ENCODE assay signal across 28 cellular contexts in the genomic region with DNA sequence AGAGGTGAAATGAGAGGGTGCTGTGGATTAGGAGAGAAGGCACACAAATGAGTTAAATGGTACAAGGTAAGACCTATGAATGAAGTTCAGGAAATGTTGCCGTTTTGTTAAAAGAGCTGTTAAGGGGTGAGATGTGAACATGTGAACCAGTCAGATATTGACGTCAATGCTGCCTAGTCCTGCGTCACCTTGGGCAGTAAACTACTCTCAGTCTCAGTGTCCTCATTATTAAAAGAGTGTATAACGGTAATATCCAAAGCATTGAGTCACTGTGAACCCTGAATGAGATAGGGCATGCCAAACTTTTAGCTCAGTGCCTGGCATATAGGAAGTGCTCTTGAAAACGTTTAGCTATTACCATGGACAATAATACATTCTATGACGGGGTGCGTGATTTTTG. TPM values are rescaled to one million over a fixed set of nuclear protein-coding genes. Genes with fewer than 3 reads are reported as not detected.
DNase-seq lines count a peak whose midpoint lies in the region; ATAC-seq and TF ChIP-seq lines count a peak whose summit lies in the region.
"Had no signal": no experiment of that assay in that cellular context is flagged by ENCODE, and none has a peak within 500 bp of the region (broad histone marks: within the 10 kb centered on the region; RNA-seq: fewer than 3 reads in every experiment).

No MANE protein-coding gene starts in this region.

- H3K4me1 ChIP-seq in CD8-positive, alpha-beta memory T cell (ENCODE audit: insufficient read depth, low read length): peaks cover 65% of the 10 kb centered on the region
- peaks cover 0 to 7% (median 0%) of the 10 kb centered on the region in 4 donors for H3K4me1 ChIP-seq in tibial nerve
- peaks cover 0 to 4% (median 0%) of the 10 kb centered on the region in 4 donors for H3K4me1 ChIP-seq in transverse colon

- TF ChIP-seq POLR2A in tibial nerve (IDR thresholded peaks at IDR 0.05) (no peak), transverse colon (IDR thresholded peaks at IDR 0.05) (no peak)

- in situ Hi-C loops in transverse colon (cut with MboI; ENCODE audit: low pct_ligation_motif_present in 1 of 4, low pct_unique_long_range_greater_than_20kb in 1 of 4, low sequenced_read_pairs in 3 of 4): no loop called here

- no peak overlapping the region for H3K4me3 ChIP-seq in CD8-positive, alpha-beta memory T cell (ENCODE audit: low read length)
- H3K4me3 ChIP-seq in tibial nerve (no peak overlapping the region), transverse colon (no peak overlapping the region)
- H3K4me3 ChIP-seq: breast epithelium, gastroesophageal sphincter, lower lobe of right lung, SK-N-MC had no signal

- H3K9me3 ChIP-seq in CD8-positive, alpha-beta memory T cell (ENCODE audit: low read length): no peaks in the 10 kb centered on the region
- H3K9me3 ChIP-seq in tibial nerve: no peaks in the 10 kb centered on the region
- H3K9me3 ChIP-seq in transverse colon: no peaks in the 10 kb centered on the region
- H3K9me3 ChIP-seq: breast epithelium, gastroesophageal sphincter, lower lobe of right lung had no signal

- no peak for ATAC-seq in activated naive CD8-positive, alpha-beta T cell treated with anti-CD3 and anti-CD28 coated beads, Interleukin-2, amount 10 ng/mL, durations not matched to agents 7 days and 5 days (ENCODE audit: low read depth)
- peak; percentile 54 to 76 (median 58) for ATAC-seq in natural killer cell
- ATAC-seq: gastroesophageal sphincter, lower lobe of right lung, PC-3 had no signal

- intact Hi-C loops in natural killer cell (cut with micrococcal nuclease) (loop anchor here (1.0 kb wide), 1 partner anchor 29 kb away; no protein-coding TSS in a partner anchor), transverse colon (cut with DNase I; ENCODE audit: low total_unique reads) (no loop called here)

- no peaks in the 10 kb centered on the region for H3K27me3 Mint-ChIP-seq in T-helper 1 cell treated with Interleukin-12 subunit alpha and Interleukin-12 subunit beta and Interleukin-4 antibody, amounts not matched to agents 30 μg/mL and 1 μg/mL, for 36 hours (ENCODE audit: low read depth)
- H3K27me3 Mint-ChIP-seq in CD8-positive, alpha-beta memory T cell: no peaks in the 10 kb centered on the region
- H3K27me3 Mint-ChIP-seq in activated naive CD8-positive, alpha-beta T cell treated with anti-CD3 and anti-CD28 coated beads, Interleukin-2, amount 10 ng/mL, durations not matched to agents 7 days and 5 days: no peaks in the 10 kb centered on the region
- no peaks in the 10 kb centered on the region for H3K27me3 Mint-ChIP-seq in natural killer cell (ENCODE audit: low read depth in 2 of 2)
- H3K27me3 Mint-ChIP-seq: naive B cell, type B pancreatic cell had no signal

- TF ChIP-seq EP300 in tibial nerve (IDR thresholded peaks at IDR 0.05) (no peak), transverse colon (IDR thresholded peaks at IDR 0.05; ENCODE audit: low read depth) (no peak)

- H3K9me3 Mint-ChIP-seq in T-helper 1 cell treated with Interleukin-12 subunit alpha and Interleukin-12 subunit beta and Interleukin-4 antibody, amounts not matched to agents 30 μg/mL and 1 μg/mL, for 36 hours: no peaks in the 10 kb centered on the region
- no peaks in the 10 kb centered on the region for H3K9me3 Mint-ChIP-seq in CD8-positive, alpha-beta memory T cell
- H3K9me3 Mint-ChIP-seq in activated naive CD8-positive, alpha-beta T cell treated with anti-CD3 and anti-CD28 coated beads, Interleukin-2, amount 10 ng/mL, durations not matched to agents 7 days and 5 days: no peaks in the 10 kb centered on the region
- no peaks in the 10 kb centered on the region for H3K9me3 Mint-ChIP-seq in natural killer cell
- H3K9me3 Mint-ChIP-seq: CD14-positive monocyte had no signal

- H3K4me1 Mint-ChIP-seq in T-helper 1 cell treated with Interleukin-12 subunit alpha and Interleukin-12 subunit beta and Interleukin-4 antibody, amounts not matched to agents 30 μg/mL and 1 μg/mL, for 36 hours (ENCODE audit: low read depth): peaks cover 38% of the 10 kb centered on the region
- peaks cover 64 to 90% (median 83%) of the 10 kb centered on the region in 3 donors for H3K4me1 Mint-ChIP-seq in CD8-positive, alpha-beta memory T cell
- H3K4me1 Mint-ChIP-seq in activated naive CD8-positive, alpha-beta T cell treated with anti-CD3 and anti-CD28 coated beads, Interleukin-2, amount 10 ng/mL, durations not matched to agents 7 days and 5 days: peaks cover 46% of the 10 kb centered on the region
- peaks cover 76 to 90% of the 10 kb centered on the region in 2 donors for H3K4me1 Mint-ChIP-seq in natural killer cell

- H3K36me3 ChIP-seq in CD8-positive, alpha-beta memory T cell (ENCODE audit: insufficient read depth, low read length): peaks cover 34% of the 10 kb centered on the region
- H3K36me3 ChIP-seq in tibial nerve (no peaks in the 10 kb centered on the region), transverse colon (peaks cover 0 to 6% (median 0%) of the 10 kb centered on the region in 4 donors)
- H3K36me3 ChIP-seq: breast epithelium, gastroesophageal sphincter had no signal

- DNase-seq in T-helper 1 cell: no peak
- DNase-seq in CD8-positive, alpha-beta memory T cell: peak in 2 of 5 donors; percentile 26 to 53
- no peak for DNase-seq in activated naive CD8-positive, alpha-beta T cell treated with anti-CD3 and anti-CD28 coated beads, Interleukin-2, amount 10 ng/mL, durations not matched to agents 7 days and 5 days
- DNase-seq in natural killer cell: peak; percentile 58
- DNase-seq in stimulated activated CD4-positive, alpha-beta T cell treated with anti-CD3 and anti-CD28 coated beads, Interleukin-1b, Interleukin-23, amount 100 ng/mL, for 48 hours: no peak
- no peak for DNase-seq in tibial nerve (ENCODE audit: low spot score in 2 of 2)
- DNase-seq in transverse colon: no peak
- DNase-seq: activated CD4-positive, CD25-positive, alpha-beta regulatory T cell treated with anti-CD3 and anti-CD28 coated beads, Interleukin-2, amount 50 U/mL, for 72 hours; activated naive CD4-positive, alpha-beta T cell; activated T-cell treated with anti-CD3 and anti-CD28 coated beads, Interleukin-2, amount 50 U/mL, for 72 hours; anterior cingulate cortex; kidney glomerular epithelial cell; lower lobe of right lung; midbrain; naive B cell; NCI-H1417; NCI-H2029 treated with DMSO at 0.1 percent for 48 hours; NCI-H524 treated with DMSO at 0.1 percent for 48 hours; NK-92 treated with Interleukin-12 subunit alpha and Interleukin-12 subunit beta, amount 100 ng/mL, for 24 hours; PC-3; stimulated activated CD4-positive, alpha-beta T cell treated with anti-CD3 and anti-CD28 coated beads, Interleukin-4, amount 100 ng/mL, for 4 hours had no signal

- H3K27ac ChIP-seq in CD8-positive, alpha-beta memory T cell (ENCODE audit: low read depth, low read length): no peak overlapping the region
- H3K27ac ChIP-seq in tibial nerve: no peak overlapping the region
- no peak overlapping the region for H3K27ac ChIP-seq in transverse colon
- H3K27ac ChIP-seq: 22Rv1, breast epithelium, gastroesophageal sphincter, lower lobe of right lung, SK-N-MC had no signal

- H3K36me3 Mint-ChIP-seq in T-helper 1 cell treated with Interleukin-12 subunit alpha and Interleukin-12 subunit beta and Interleukin-4 antibody, amounts not matched to agents 30 μg/mL and 1 μg/mL, for 36 hours (ENCODE audit: low read depth): peaks cover 48% of the 10 kb centered on the region
- peaks cover 13 to 56% (median 25%) of the 10 kb centered on the region in 3 donors for H3K36me3 Mint-ChIP-seq in CD8-positive, alpha-beta memory T cell
- H3K36me3 Mint-ChIP-seq in activated naive CD8-positive, alpha-beta T cell treated with anti-CD3 and anti-CD28 coated beads, Interleukin-2, amount 10 ng/mL, durations not matched to agents 7 days and 5 days: peaks cover 53% of the 10 kb centered on the region
- H3K36me3 Mint-ChIP-seq in natural killer cell: peaks cover 26% of the 10 kb centered on the region

- 82 to 88% methylated on average over 7 of the region's 7 CpGs for WGBS in tibial nerve, 2 donors
- 85 to 88% methylated on average over 7 of the region's 7 CpGs for WGBS in transverse colon (ENCODE audit: low coverage in 1 of 2), 2 donors

- CTCF ChIA-PET in CD8-positive, alpha-beta memory T cell (lab: Charles Lee): no interaction called here

- peak overlapping the region; percentile 33 for H3K27ac Mint-ChIP-seq in T-helper 1 cell treated with Interleukin-12 subunit alpha and Interleukin-12 subunit beta and Interleukin-4 antibody, amounts not matched to agents 30 μg/mL and 1 μg/mL, for 36 hours
- peak overlapping the region; percentile 71 to 100 (median 96) for H3K27ac Mint-ChIP-seq in CD8-positive, alpha-beta memory T cell
- peak overlapping the region; percentile 74 for H3K27ac Mint-ChIP-seq in activated naive CD8-positive, alpha-beta T cell treated with anti-CD3 and anti-CD28 coated beads, Interleukin-2, amount 10 ng/mL, durations not matched to agents 7 days and 5 days
- H3K27ac Mint-ChIP-seq in natural killer cell: peak overlapping the region; percentile 94 to 95
- H3K27ac Mint-ChIP-seq: activated T-cell treated with anti-CD3 and anti-CD28 coated beads, Interleukin-2, amount 50 U/mL, for 72 hours; type B pancreatic cell had no signal

- no peak for TF ChIP-seq CTCF in natural killer cell (IDR thresholded peaks at IDR 0.05)
- no peak for TF ChIP-seq CTCF in tibial nerve (IDR thresholded peaks at IDR 0.05)
- TF ChIP-seq CTCF in transverse colon (IDR thresholded peaks at IDR 0.05): no peak

- POLR2A ChIA-PET in CD8-positive, alpha-beta memory T cell (lab: Charles Lee): no interaction called here
- POLR2A ChIA-PET in activated naive CD8-positive, alpha-beta T cell treated with anti-CD3 and anti-CD28 coated beads, Interleukin-2, amount 10 ng/mL, durations not matched to agents 7 days and 5 days (lab: Charles Lee): interaction anchor here (0.6 kb wide), 1 partner anchor 17 kb away, joined by 3 read pairs; no protein-coding TSS in a partner anchor

- H3K27me3 ChIP-seq in CD8-positive, alpha-beta memory T cell (ENCODE audit: insufficient read depth, low read length, poor library complexity, severe bottlenecking): no peaks in the 10 kb centered on the region
- no peaks in the 10 kb centered on the region for H3K27me3 ChIP-seq in tibial nerve
- H3K27me3 ChIP-seq in transverse colon: no peaks in the 10 kb centered on the region
- H3K27me3 ChIP-seq: breast epithelium, gastroesophageal sphincter had no signal

- no peak overlapping the region for H3K4me3 Mint-ChIP-seq in T-helper 1 cell treated with Interleukin-12 subunit alpha and Interleukin-12 subunit beta and Interleukin-4 antibody, amounts not matched to agents 30 μg/mL and 1 μg/mL, for 36 hours
- peak overlapping the region in 6 of 7 donors; percentile 21 to 49 (median 28) for H3K4me3 Mint-ChIP-seq in CD8-positive, alpha-beta memory T cell
- H3K4me3 Mint-ChIP-seq in activated naive CD8-positive, alpha-beta T cell treated with anti-CD3 and anti-CD28 coated beads, Interleukin-2, amount 10 ng/mL, durations not matched to agents 7 days and 5 days: no peak overlapping the region
- H3K4me3 Mint-ChIP-seq in natural killer cell: peak overlapping the region; percentile 89
- H3K4me3 Mint-ChIP-seq: activated T-cell treated with anti-CD3 and anti-CD28 coated beads, Interleukin-2, amount 50 U/mL, for 72 hours; CD14-positive monocyte; type B pancreatic cell had no signal

RNA-seq across cellular contexts. Expression of gene SORL1, which starts 33.1 kb away (rescaled TPM):
- 10 to 100 TPM; 44.5 to 46.9 TPM for total RNA-seq in CD8-positive, alpha-beta memory T cell
- 220 TPM for polyA plus RNA-seq in CD8-positive, alpha-beta memory T cell
- total RNA-seq in activated naive CD8-positive, alpha-beta T cell treated with anti-CD3 and anti-CD28 coated beads, Interleukin-2, amount 10 ng/mL, durations not matched to agents 7 days and 5 days: 100 to 1,000 TPM; 179 to 195 TPM
- total RNA-seq in natural killer cell (100 to 1,000 TPM; 386 to 519 (median 456) TPM), tibial nerve (10 to 100 TPM in 2 of 4 donors, 1 to 10 TPM in 2; 7.3 to 18.8 (median 12.3) TPM), transverse colon (100 to 1,000 TPM in 3 of 4 donors, 10 to 100 TPM in 1; 81.6 to 338 (median 129) TPM)

Comparison
In these comparisons a context has a peak if more than half of its experiments do, and no peak if none do; other contexts are left out.
1. H3K27ac Mint-ChIP-seq: peak in every context shown above with its lines; median percentile 96 in CD8-positive, alpha-beta memory T cell; 94 in natural killer cell; 74 in activated naive CD8-positive, alpha-beta T cell treated with anti-CD3 and anti-CD28 coated beads, Interleukin-2, amount 10 ng/mL, durations not matched to agents 7 days and 5 days; 33 in T-helper 1 cell treated with Interleukin-12 subunit alpha and Interleukin-12 subunit beta and Interleukin-4 antibody, amounts not matched to agents 30 μg/mL and 1 μg/mL, for 36 hours.
2. H3K4me3 Mint-ChIP-seq: peak in CD8-positive, alpha-beta memory T cell (6 of 7) and natural killer cell (single experiment); none in T-helper 1 cell treated with Interleukin-12 subunit alpha and Interleukin-12 subunit beta and Interleukin-4 antibody, amounts not matched to agents 30 μg/mL and 1 μg/mL, for 36 hours (single experiment) and activated naive CD8-positive, alpha-beta T cell treated with anti-CD3 and anti-CD28 coated beads, Interleukin-2, amount 10 ng/mL, durations not matched to agents 7 days and 5 days (single experiment).